ENCODE assay signal across 17 cellular contexts in genomic region chr5:167678457-167678856, GRCh38.
DNase-seq lines count a peak whose midpoint lies in the region; ATAC-seq and TF ChIP-seq lines count a peak whose summit lies in the region.
"Had no signal": no experiment of that assay in that cellular context is flagged by ENCODE, and none has a peak within 500 bp of the region (broad histone marks: within the 10 kb centered on the region; RNA-seq: fewer than 3 reads in every experiment).

No MANE protein-coding gene starts in this region.

- no peak for TF ChIP-seq CTCF in PC-3 (conservative IDR thresholded peaks at IDR 0.05; ENCODE audit: low read depth, low read length)
- no peak for TF ChIP-seq CTCF in osteoblast (IDR thresholded peaks at IDR 0.05; ENCODE audit: extremely low read depth, low read depth, low read length)

- H3K4me2 ChIP-seq in PC-3 (ENCODE audit: low read length) (no peak overlapping the region), osteoblast (ENCODE audit: insufficient read depth, low read length) (no peak overlapping the region)

- H3K9me3 ChIP-seq in PC-3 (ENCODE audit: low read length) (no peaks in the 10 kb centered on the region), osteoblast (ENCODE audit: low read depth, low read length) (peaks cover 4% of the 10 kb centered on the region)

- no peak overlapping the region for H2AFZ ChIP-seq in PC-3 (ENCODE audit: low read length)
- H2AFZ ChIP-seq in osteoblast (ENCODE audit: low read length): peak overlapping the region; percentile 6

- H3K36me3 ChIP-seq in PC-3 (ENCODE audit: low read depth, low read length) (no peaks in the 10 kb centered on the region), osteoblast (ENCODE audit: insufficient read depth, low read length) (no peaks in the 10 kb centered on the region)
- H3K36me3 ChIP-seq: HAP-1 had no signal

- no peaks in the 10 kb centered on the region for H3F3A ChIP-seq in PC-3 (ENCODE audit: low read length, unreplicated experiment)

- H3K4me3 ChIP-seq in PC-3 (ENCODE audit: low read length) (no peak overlapping the region), osteoblast (ENCODE audit: insufficient read depth, low read length) (no peak overlapping the region)
- H3K4me3 ChIP-seq: HAP-1 had no signal

- POLR2A ChIA-PET in PC-3 (lab: Charles Lee; ENCODE audit: unreplicated experiment): interaction anchor here (0.6 kb wide), 1 partner anchor 408 kb away, joined by 3 read pairs; no protein-coding TSS in a partner anchor

- H3K36me3 Mint-ChIP-seq in activated CD4-positive, alpha-beta T cell treated with anti-CD3 and anti-CD28 coated beads, Interleukin-2, amount 10 ng/mL, durations not matched to agents 24 days and 14 days (ENCODE audit: low read depth): no peaks in the 10 kb centered on the region
- H3K36me3 Mint-ChIP-seq: CD8-positive, alpha-beta memory T cell had no signal

- H3K27me3 Mint-ChIP-seq in activated CD4-positive, alpha-beta T cell treated with anti-CD3 and anti-CD28 coated beads, Interleukin-2, amount 10 ng/mL, durations not matched to agents 24 days and 14 days: no peaks in the 10 kb centered on the region

- H3K79me2 ChIP-seq in PC-3 (ENCODE audit: low read length) (no peaks in the 10 kb centered on the region), osteoblast (ENCODE audit: insufficient read depth, low read length) (no peaks in the 10 kb centered on the region)

- no peaks in the 10 kb centered on the region for H3K4me1 Mint-ChIP-seq in activated CD4-positive, alpha-beta T cell treated with anti-CD3 and anti-CD28 coated beads, Interleukin-2, amount 10 ng/mL, durations not matched to agents 24 days and 14 days
- H3K4me1 Mint-ChIP-seq: CD8-positive, alpha-beta memory T cell had no signal

- H3K4me3 Mint-ChIP-seq in activated CD4-positive, alpha-beta T cell treated with anti-CD3 and anti-CD28 coated beads, Interleukin-2, amount 10 ng/mL, durations not matched to agents 24 days and 14 days: no peak overlapping the region
- H3K4me3 Mint-ChIP-seq: CD8-positive, alpha-beta memory T cell had no signal

- peaks cover 3% of the 10 kb centered on the region for H3K9me3 Mint-ChIP-seq in activated CD4-positive, alpha-beta T cell treated with anti-CD3 and anti-CD28 coated beads, Interleukin-2, amount 10 ng/mL, durations not matched to agents 24 days and 14 days

- no peaks in the 10 kb centered on the region for H3K9me2 ChIP-seq in PC-3 (replicated peaks; ENCODE audit: low read length)

- intact Hi-C loops in PC-3 (cut with micrococcal nuclease): no loop called here
- intact Hi-C loops in activated CD4-positive, alpha-beta T cell treated with anti-CD3 and anti-CD28 coated beads, Interleukin-2, amount 10 ng/mL, durations not matched to agents 24 days and 14 days (cut with micrococcal nuclease): no loop called here

- H3K27me3 ChIP-seq in PC-3 (ENCODE audit: low read length) (no peaks in the 10 kb centered on the region), osteoblast (ENCODE audit: insufficient read depth, low read length) (no peaks in the 10 kb centered on the region)

- CTCF ChIA-PET in PC-3 (lab: Charles Lee): no interaction called here

- H3K9ac ChIP-seq in PC-3 (ENCODE audit: low read length): no peak overlapping the region

- H3K4me1 ChIP-seq in PC-3 (ENCODE audit: insufficient read depth, low read length) (no peaks in the 10 kb centered on the region), osteoblast (ENCODE audit: insufficient read depth, low read length) (no peaks in the 10 kb centered on the region)

- DNase-seq in ELF-1 (ENCODE audit: low read depth, low spot score) (peak; percentile 9), PC-3 (peak; percentile 31), astrocyte of the hippocampus (ENCODE audit: low read depth, low spot score) (peak; percentile 46), osteoblast (ENCODE audit: insufficient read length, low spot score, missing footprints) (no peak)
- no peak for DNase-seq in activated CD4-positive, alpha-beta T cell treated with anti-CD3 and anti-CD28 coated beads, Interleukin-2, amount 10 ng/mL, durations not matched to agents 24 days and 14 days
- DNase-seq: CD8-positive, alpha-beta memory T cell; IMR-90; Kasumi-1; NCI-H1417; NCI-H1930; NCI-H2171; NCI-H446 treated with DMSO at 0.1 percent for 48 hours; NCI-H774; RPMI8226 had no signal

- H3K27ac Mint-ChIP-seq in activated CD4-positive, alpha-beta T cell treated with anti-CD3 and anti-CD28 coated beads, Interleukin-2, amount 10 ng/mL, durations not matched to agents 24 days and 14 days: no peak overlapping the region
- H3K27ac Mint-ChIP-seq: CD8-positive, alpha-beta memory T cell had no signal

- H4K20me1 ChIP-seq in PC-3 (ENCODE audit: low read length) (no peaks in the 10 kb centered on the region), osteoblast (ENCODE audit: insufficient read depth, low read length) (no peaks in the 10 kb centered on the region)

- ATAC-seq in PC-3 (no peak), GM19455 (IDR thresholded peaks at IDR 0.05; ENCODE audit: unreplicated experiment) (no peak), HG02610 (IDR thresholded peaks at IDR 0.05; ENCODE audit: unreplicated experiment) (no peak)

- no TSS peak for BruUV-seq in PC-3 (replicated peaks; lab: Mats Ljungman, UMichigan)

- H3K27ac ChIP-seq in PC-3 (ENCODE audit: low read length) (no peak overlapping the region), osteoblast (ENCODE audit: low read depth, low read length) (no peak overlapping the region)

Comparison
In these comparisons a context has a peak if more than half of its experiments do, and no peak if none do; other contexts are left out.
1. DNase-seq: peak in ELF-1 (single experiment), PC-3 (single experiment) and astrocyte of the hippocampus (single experiment); none in osteoblast (single experiment) and activated CD4-positive, alpha-beta T cell treated with anti-CD3 and anti-CD28 coated beads, Interleukin-2, amount 10 ng/mL, durations not matched to agents 24 days and 14 days (single experiment).